In genomic region chr5:77850536-77851228, GRCh38 we compare ENCODE assay signal across 10 cellular contexts.
DNase-seq lines count a peak whose midpoint lies in the region; ATAC-seq and TF ChIP-seq lines count a peak whose summit lies in the region.
"Had no signal": no experiment of that assay in that cellular context is flagged by ENCODE, and none has a peak within 500 bp of the region (broad histone marks: within the 10 kb centered on the region; RNA-seq: fewer than 3 reads in every experiment).

No MANE protein-coding gene starts in this region.

- no peaks in the 10 kb centered on the region for H3K27me3 ChIP-seq in muscle layer of colon (ENCODE audit: control insufficient read depth in 1 of 2, insufficient read depth in 2 of 2, low read length in 2 of 2)

- ATAC-seq in activated naive CD4-positive, alpha-beta T cell treated with anti-CD3 and anti-CD28 coated beads, Interleukin-2, amount 50 U/mL, for 72 hours, result no peak
- no peak for ATAC-seq in GM21723 (IDR thresholded peaks at IDR 0.05; ENCODE audit: unreplicated experiment)
- ATAC-seq in GM18907 (IDR thresholded peaks at IDR 0.05; ENCODE audit: unreplicated experiment), result no peak
- ATAC-seq in HG02623 (IDR thresholded peaks at IDR 0.05; ENCODE audit: unreplicated experiment), result no peak

- peaks cover 22% of the 10 kb centered on the region for H3K4me1 Mint-ChIP-seq in activated naive CD4-positive, alpha-beta T cell treated with anti-CD3 and anti-CD28 coated beads, Interleukin-2, amount 10 ng/mL, durations not matched to agents 7 days and 5 days
- peaks cover 18% of the 10 kb centered on the region for H3K4me1 Mint-ChIP-seq in dendritic cell treated with granulocyte-macrophage colony-stimulating factor and Interleukin-4, amounts not matched to agents 40 ng/mL and 50 ng/mL, for 4 days (ENCODE audit: low read depth)
- peaks cover 23% of the 10 kb centered on the region for H3K4me1 Mint-ChIP-seq in type B pancreatic cell (ENCODE audit: unreplicated experiment)

- peak overlapping the region; percentile 72 for H3K4me3 Mint-ChIP-seq in activated naive CD4-positive, alpha-beta T cell treated with anti-CD3 and anti-CD28 coated beads, Interleukin-2, amount 10 ng/mL, durations not matched to agents 7 days and 5 days
- peak overlapping the region; percentile 71 for H3K4me3 Mint-ChIP-seq in dendritic cell treated with granulocyte-macrophage colony-stimulating factor and Interleukin-4, amounts not matched to agents 40 ng/mL and 50 ng/mL, for 4 days
- peak overlapping the region; percentile 85 for H3K4me3 Mint-ChIP-seq in type B pancreatic cell

- TF ChIP-seq CTCF in type B pancreatic cell (conservative IDR thresholded peaks at IDR 0.05), result no peak

- peak overlapping the region; percentile 78 for H3K27ac ChIP-seq in muscle layer of colon (ENCODE audit: low read depth, low read length)

- intact Hi-C loops in dendritic cell treated with granulocyte-macrophage colony-stimulating factor and Interleukin-4, amounts not matched to agents 40 ng/mL and 50 ng/mL, for 4 days (cut with micrococcal nuclease), result no loop called here

- no peaks in the 10 kb centered on the region for H3K36me3 ChIP-seq in muscle layer of colon (ENCODE audit: insufficient read depth, low read length)

- H3K9ac ChIP-seq in muscle layer of colon (ENCODE audit: low read length), result peak overlapping the region; percentile 54

- CTCF ChIA-PET in activated naive CD4-positive, alpha-beta T cell treated with anti-CD3 and anti-CD28 coated beads, Interleukin-2, amount 10 ng/mL, durations not matched to agents 7 days and 5 days (lab: Charles Lee), result no interaction called here

- H3K4me3 ChIP-seq in muscle layer of colon (ENCODE audit: low read depth in 1 of 2, low read length in 2 of 2), result peak overlapping the region; percentile 65

- H3K9me3 Mint-ChIP-seq in activated naive CD4-positive, alpha-beta T cell treated with anti-CD3 and anti-CD28 coated beads, Interleukin-2, amount 10 ng/mL, durations not matched to agents 7 days and 5 days, result no peaks in the 10 kb centered on the region
- no peaks in the 10 kb centered on the region for H3K9me3 Mint-ChIP-seq in activated naive CD4-positive, alpha-beta T cell treated with anti-CD3 and anti-CD28 coated beads, Interleukin-2, amount 50 U/mL, for 72 hours
- H3K9me3 Mint-ChIP-seq in dendritic cell treated with granulocyte-macrophage colony-stimulating factor and Interleukin-4, amounts not matched to agents 40 ng/mL and 50 ng/mL, for 4 days, result no peaks in the 10 kb centered on the region
- H3K9me3 Mint-ChIP-seq in type B pancreatic cell, result no peaks in the 10 kb centered on the region

- peaks cover 7% of the 10 kb centered on the region for H3K4me1 ChIP-seq in muscle layer of colon (ENCODE audit: insufficient read depth, low read length)

- no peaks in the 10 kb centered on the region for H3K36me3 Mint-ChIP-seq in activated naive CD4-positive, alpha-beta T cell treated with anti-CD3 and anti-CD28 coated beads, Interleukin-2, amount 10 ng/mL, durations not matched to agents 7 days and 5 days
- peaks cover 0 to 16% of the 10 kb centered on the region in 2 donors for H3K36me3 Mint-ChIP-seq in activated naive CD4-positive, alpha-beta T cell treated with anti-CD3 and anti-CD28 coated beads, Interleukin-2, amount 50 U/mL, for 72 hours
- no peaks in the 10 kb centered on the region for H3K36me3 Mint-ChIP-seq in dendritic cell treated with granulocyte-macrophage colony-stimulating factor and Interleukin-4, amounts not matched to agents 40 ng/mL and 50 ng/mL, for 4 days (ENCODE audit: low read depth)
- peaks cover 4% of the 10 kb centered on the region for H3K36me3 Mint-ChIP-seq in type B pancreatic cell

- no peak for DNase-seq in activated naive CD4-positive, alpha-beta T cell treated with anti-CD3 and anti-CD28 coated beads, Interleukin-2, amount 10 ng/mL, durations not matched to agents 7 days and 5 days
- DNase-seq in activated naive CD4-positive, alpha-beta T cell treated with anti-CD3 and anti-CD28 coated beads, Interleukin-2, amount 50 U/mL, for 72 hours (ENCODE audit: low spot score in 2 of 2), result no peak
- no peak for DNase-seq in type B pancreatic cell (ENCODE audit: extremely low spot score, unreplicated experiment)
- DNase-seq: NCI-H1930, SW 1271 had no signal

- H3K27ac Mint-ChIP-seq in activated naive CD4-positive, alpha-beta T cell treated with anti-CD3 and anti-CD28 coated beads, Interleukin-2, amount 10 ng/mL, durations not matched to agents 7 days and 5 days, result no peak overlapping the region
- H3K27ac Mint-ChIP-seq in activated naive CD4-positive, alpha-beta T cell treated with anti-CD3 and anti-CD28 coated beads, Interleukin-2, amount 50 U/mL, for 72 hours, result no peak overlapping the region
- no peak overlapping the region for H3K27ac Mint-ChIP-seq in dendritic cell treated with granulocyte-macrophage colony-stimulating factor and Interleukin-4, amounts not matched to agents 40 ng/mL and 50 ng/mL, for 4 days
- H3K27ac Mint-ChIP-seq in type B pancreatic cell, result peak overlapping the region; percentile 40

- peaks cover 83% of the 10 kb centered on the region for H3K27me3 Mint-ChIP-seq in activated naive CD4-positive, alpha-beta T cell treated with anti-CD3 and anti-CD28 coated beads, Interleukin-2, amount 10 ng/mL, durations not matched to agents 7 days and 5 days
- H3K27me3 Mint-ChIP-seq in dendritic cell treated with granulocyte-macrophage colony-stimulating factor and Interleukin-4, amounts not matched to agents 40 ng/mL and 50 ng/mL, for 4 days, result peaks cover 38% of the 10 kb centered on the region
- peaks cover 91% of the 10 kb centered on the region for H3K27me3 Mint-ChIP-seq in type B pancreatic cell

- H3K9me3 ChIP-seq in muscle layer of colon (ENCODE audit: low read length), result no peaks in the 10 kb centered on the region
